9 cellular contexts compared by ENCODE assay signal in the genomic region with DNA sequence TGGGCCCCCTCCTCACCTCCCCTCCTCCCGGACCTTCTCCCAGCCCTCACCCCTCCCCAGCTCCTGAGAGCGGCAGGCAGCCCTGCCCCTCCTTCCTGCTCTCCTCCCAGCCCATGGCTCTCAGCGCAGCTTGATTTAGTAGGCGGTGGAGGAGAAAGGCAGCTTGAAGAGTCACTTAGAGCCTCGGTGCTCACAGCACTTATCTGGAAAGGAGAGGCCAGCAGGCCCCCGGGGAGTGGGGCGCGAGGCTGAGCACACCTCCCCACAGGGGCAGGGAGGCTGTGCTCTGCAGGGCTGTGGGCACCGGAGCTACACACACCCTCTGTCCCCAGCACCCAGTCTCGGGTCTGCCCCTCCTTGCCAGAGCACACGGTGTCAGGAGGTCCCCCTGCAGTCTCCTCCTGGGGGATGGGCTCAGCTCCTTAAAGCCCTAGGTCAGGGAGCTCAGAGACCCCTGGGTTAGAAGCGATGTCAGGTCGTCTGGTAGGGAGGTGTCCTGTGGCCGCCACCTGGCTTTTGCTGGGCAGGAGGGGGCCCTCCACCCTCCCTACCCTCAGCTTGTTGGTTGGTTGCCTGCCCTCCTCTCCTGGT.
A peak's percentile ranks its signal among the peaks of the same experiment; 100 is the strongest.
DNase-seq lines count a peak whose midpoint lies in the region; ATAC-seq and TF ChIP-seq lines count a peak whose summit lies in the region.
"Had no signal": no experiment of that assay in that cellular context is flagged by ENCODE, and none has a peak within 500 bp of the region (broad histone marks: within the 10 kb centered on the region; RNA-seq: fewer than 3 reads in every experiment).

No MANE protein-coding gene starts in this region.

- intact Hi-C loops in left colon (cut with DNase I, micrococcal nuclease) = no loop called here

- H3K4me1 Mint-ChIP-seq in activated T-helper 17 cell treated with anti-CD3 and anti-CD28 coated beads, Interleukin-2, amount 50 U/mL, for 72 hours = no peaks in the 10 kb centered on the region
- peaks cover 44% of the 10 kb centered on the region for H3K4me1 Mint-ChIP-seq in type B pancreatic cell (ENCODE audit: unreplicated experiment)

- H3K27me3 ChIP-seq in BLaER1 treated with 17β-estradiol and CSF1 and Interleukin-3, amounts not matched to agents 10 nM and 100 nM = peaks cover 0 to 77% (median 0%) of the 10 kb centered on the region in 11 experiments; a peak in 9 of 22 replicates

- no peak for DNase-seq in left colon
- no peak for DNase-seq in type B pancreatic cell (ENCODE audit: extremely low spot score, unreplicated experiment)
- no peak for DNase-seq in activated CD4-positive, alpha-beta T cell treated with anti-CD3 and anti-CD28 coated beads, Interleukin-2, amount 50 U/mL, for 1 hour
- no peak for DNase-seq in effector CD4-positive, alpha-beta T cell

- H3K4me2 ChIP-seq in BLaER1 treated with 17β-estradiol and CSF1 and Interleukin-3, amounts not matched to agents 10 nM and 100 nM = peak overlapping the region; percentile 80 to 100 (median 95)

- H4K20me1 ChIP-seq in BLaER1 treated with 17β-estradiol and CSF1 and Interleukin-3, amounts not matched to agents 10 nM and 100 nM = peaks cover 0 to 36% (median 4%) of the 10 kb centered on the region in 11 experiments; a peak in 7 of 22 replicates

- no peaks in the 10 kb centered on the region for H3K36me3 Mint-ChIP-seq in activated T-helper 17 cell treated with anti-CD3 and anti-CD28 coated beads, Interleukin-2, amount 50 U/mL, for 72 hours (ENCODE audit: low read depth)
- no peaks in the 10 kb centered on the region for H3K36me3 Mint-ChIP-seq in type B pancreatic cell

- H3K9me3 ChIP-seq in BLaER1 treated with 17β-estradiol and CSF1 and Interleukin-3, amounts not matched to agents 10 nM and 100 nM (replicated peaks in 1 of 11) = no peaks in the 10 kb centered on the region
- H3K9me3 ChIP-seq in KOPT-K1 (ENCODE audit: insufficient read depth, low read length, poor library complexity, severe bottlenecking) = no peaks in the 10 kb centered on the region

- no peak overlapping the region for H3K27ac Mint-ChIP-seq in activated T-helper 17 cell treated with anti-CD3 and anti-CD28 coated beads, Interleukin-2, amount 50 U/mL, for 72 hours
- peak overlapping the region; percentile 89 for H3K27ac Mint-ChIP-seq in type B pancreatic cell
- H3K27ac Mint-ChIP-seq: dendritic cell treated with granulocyte-macrophage colony-stimulating factor and Interleukin-4, amounts not matched to agents 40 ng/mL and 50 ng/mL, for 4 days had no signal

- peak overlapping the region in 9 of 11 experiments; percentile 22 to 87 (median 76); a peak in 17 of 22 replicates for H3K9ac ChIP-seq in BLaER1 treated with 17β-estradiol and CSF1 and Interleukin-3, amounts not matched to agents 10 nM and 100 nM

- H3K27ac ChIP-seq in BLaER1 treated with 17β-estradiol and CSF1 and Interleukin-3, amounts not matched to agents 10 nM and 100 nM = peak overlapping the region in 8 of 11 experiments; percentile 76 to 97 (median 90); a peak in 16 of 22 replicates
- peak overlapping the region; percentile 70 for H3K27ac ChIP-seq in KOPT-K1 (ENCODE audit: low read depth, low read length, poor library complexity, severe bottlenecking)

- no peak for ATAC-seq in activated T-helper 17 cell treated with anti-CD3 and anti-CD28 coated beads, Interleukin-2, amount 50 U/mL, for 72 hours (replicated peaks)
- ATAC-seq in left colon = peak; percentile 49
- no peak for ATAC-seq in GM19035 (IDR thresholded peaks at IDR 0.05; ENCODE audit: unreplicated experiment)

- peak overlapping the region; percentile 63 for H3K4me3 Mint-ChIP-seq in activated T-helper 17 cell treated with anti-CD3 and anti-CD28 coated beads, Interleukin-2, amount 50 U/mL, for 72 hours
- peak overlapping the region; percentile 92 for H3K4me3 Mint-ChIP-seq in type B pancreatic cell

- peaks cover 49 to 97% (median 88%) of the 10 kb centered on the region in 10 experiments for H3K4me1 ChIP-seq in BLaER1 treated with 17β-estradiol and CSF1 and Interleukin-3, amounts not matched to agents 10 nM and 100 nM

- TF ChIP-seq CTCF in type B pancreatic cell (conservative IDR thresholded peaks at IDR 0.05) = no peak

- H3K9me3 Mint-ChIP-seq in activated T-helper 17 cell treated with anti-CD3 and anti-CD28 coated beads, Interleukin-2, amount 50 U/mL, for 72 hours = no peaks in the 10 kb centered on the region
- H3K9me3 Mint-ChIP-seq in type B pancreatic cell = no peaks in the 10 kb centered on the region
- H3K9me3 Mint-ChIP-seq: dendritic cell treated with granulocyte-macrophage colony-stimulating factor and Interleukin-4, amounts not matched to agents 40 ng/mL and 50 ng/mL, for 4 days had no signal

- H3K4me3 ChIP-seq in BLaER1 treated with 17β-estradiol and CSF1 and Interleukin-3, amounts not matched to agents 10 nM and 100 nM = peak overlapping the region in 9 of 10 experiments; percentile 6 to 58 (median 53); a peak in 17 of 20 replicates

- no peaks in the 10 kb centered on the region for H3K36me3 ChIP-seq in BLaER1 treated with 17β-estradiol and CSF1 and Interleukin-3, amounts not matched to agents 10 nM and 100 nM
- H3K36me3 ChIP-seq in KOPT-K1 (ENCODE audit: insufficient read depth, low read length) = no peaks in the 10 kb centered on the region

- H3K27me3 Mint-ChIP-seq in activated T-helper 17 cell treated with anti-CD3 and anti-CD28 coated beads, Interleukin-2, amount 50 U/mL, for 72 hours = peaks cover 19% of the 10 kb centered on the region
- H3K27me3 Mint-ChIP-seq in type B pancreatic cell = no peaks in the 10 kb centered on the region
